In the genomic region with DNA sequence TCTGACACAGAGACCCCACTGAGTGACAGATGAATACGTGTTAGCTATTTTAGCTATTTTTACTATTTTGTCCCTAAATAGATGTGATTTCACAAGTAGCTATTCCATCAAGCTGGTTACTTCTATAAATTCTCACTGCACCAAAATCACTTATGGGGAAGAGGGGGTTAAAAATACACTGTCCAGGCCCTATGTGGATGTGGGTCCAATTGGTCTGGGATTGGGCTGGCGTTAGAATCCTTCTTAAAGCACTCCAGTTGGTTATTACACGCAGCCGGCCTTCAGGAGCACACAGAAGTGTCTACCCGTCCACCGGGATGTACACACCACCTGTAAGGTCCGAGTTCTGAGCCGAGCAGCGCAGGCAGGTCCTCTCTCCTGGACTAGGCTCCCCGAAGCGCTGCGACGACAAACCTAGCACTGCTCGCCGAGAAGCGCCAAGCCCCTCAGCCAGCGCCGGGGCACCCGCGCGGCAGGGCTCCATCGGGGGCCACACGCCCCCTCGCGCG, we compare ENCODE assay signal across 8 cellular contexts.
DNase-seq lines count a peak whose midpoint lies in the region; ATAC-seq and TF ChIP-seq lines count a peak whose summit lies in the region.

No MANE protein-coding gene starts in this region.

- H3K4me1 ChIP-seq in GM23248 (ENCODE audit: insufficient read depth) (peaks cover 37% of the 10 kb centered on the region), foreskin keratinocyte (no peaks in the 10 kb centered on the region), rectal smooth muscle tissue (ENCODE audit: control insufficient read depth, insufficient read depth, low read length) (peaks cover 24% of the 10 kb centered on the region)

- peaks cover 12% of the 10 kb centered on the region; the same call in 1 of the 2 replicates for H3K36me3 ChIP-seq in GM23248 (ENCODE audit: low read depth)
- H3K36me3 ChIP-seq in rectal smooth muscle tissue (ENCODE audit: control insufficient read depth, insufficient read depth, low read length): peaks cover 2% of the 10 kb centered on the region

- H3K9me3 ChIP-seq in GM23248 (ENCODE audit: low read depth): no peaks in the 10 kb centered on the region

- H3K27me3 ChIP-seq in GM23248 (replicated peaks; ENCODE audit: insufficient read depth) (no peaks in the 10 kb centered on the region), foreskin keratinocyte (no peaks in the 10 kb centered on the region), rectal smooth muscle tissue (ENCODE audit: control insufficient read depth, insufficient read depth, low read length) (no peaks in the 10 kb centered on the region)

- H3K4me2 ChIP-seq in GM23248 (ENCODE audit: unreplicated experiment): peak overlapping the region; percentile 87

- H3K79me2 ChIP-seq in GM23248 (ENCODE audit: insufficient read depth): peaks cover 92% of the 10 kb centered on the region

- H2AFZ ChIP-seq in GM23248: no peak overlapping the region

- H3K27ac ChIP-seq in GM23248 (peak overlapping the region; percentile 99), foreskin keratinocyte (no peak overlapping the region), rectal smooth muscle tissue (ENCODE audit: low read depth, low read length) (peak overlapping the region; percentile 72)

- in situ Hi-C loops in GM23248 (cut with MboI): no loop called here

- H3K9ac ChIP-seq in GM23248: peak overlapping the region; percentile 98
- H3K9ac ChIP-seq in rectal smooth muscle tissue (ENCODE audit: low read length): peak overlapping the region; percentile 24

- no peak for TF ChIP-seq CTCF in AG09309 (IDR thresholded peaks at IDR 0.05; ENCODE audit: control insufficient read depth, insufficient read depth, low read depth, low read length, missing control alignments)
- TF ChIP-seq CTCF in WI38 (IDR thresholded peaks at IDR 0.05; ENCODE audit: low read depth, low read length): no peak
- TF ChIP-seq CTCF in foreskin keratinocyte (conservative IDR thresholded peaks at IDR 0.05): no peak

- H4K20me1 ChIP-seq in GM23248 (ENCODE audit: insufficient read depth): peaks cover 26% of the 10 kb centered on the region

- H3K9me2 ChIP-seq in GM23248 (ENCODE audit: insufficient read depth): no peaks in the 10 kb centered on the region

- WGBS in GM23248 (ENCODE audit: low coverage in 1 of 2, low lambda C conversion rate in 2 of 2, missing lambda C conversion rate in 2 of 2), 2 experiments: 2 to 5% methylated on average over 14 of the region's 26 CpGs

- peaks cover 37% of the 10 kb centered on the region for H3F3A ChIP-seq in GM23248 (ENCODE audit: insufficient read depth)

- DNase-seq in AG09309 (ENCODE audit: low read depth): no peak
- DNase-seq in GM23248: peak; percentile 63
- no peak for DNase-seq in foreskin keratinocyte
- DNase-seq in SKM-1 treated with dmso at 0.1 percent for 144 hours (lab: John Stamatoyannopoulos, UW; ENCODE audit: unreplicated experiment): no peak
- no peak for DNase-seq in activated CD4-positive, alpha-beta T cell treated with anti-CD3 and anti-CD28 coated beads for 1 hour

- ATAC-seq in foreskin keratinocyte (peak; percentile 2), HG03139 (IDR thresholded peaks at IDR 0.05; ENCODE audit: unreplicated experiment) (no peak)

- H3K4me3 ChIP-seq in AG09309 (ENCODE audit: control insufficient read depth, low read depth, low read length) (peak overlapping the region; percentile 94), GM23248 (peak overlapping the region; percentile 75), WI38 (ENCODE audit: low read depth, low read length) (peak overlapping the region; percentile 60), rectal smooth muscle tissue (ENCODE audit: low read length) (peak overlapping the region; percentile 56)
